8 cellular contexts compared by ENCODE assay signal in the genomic region with DNA sequence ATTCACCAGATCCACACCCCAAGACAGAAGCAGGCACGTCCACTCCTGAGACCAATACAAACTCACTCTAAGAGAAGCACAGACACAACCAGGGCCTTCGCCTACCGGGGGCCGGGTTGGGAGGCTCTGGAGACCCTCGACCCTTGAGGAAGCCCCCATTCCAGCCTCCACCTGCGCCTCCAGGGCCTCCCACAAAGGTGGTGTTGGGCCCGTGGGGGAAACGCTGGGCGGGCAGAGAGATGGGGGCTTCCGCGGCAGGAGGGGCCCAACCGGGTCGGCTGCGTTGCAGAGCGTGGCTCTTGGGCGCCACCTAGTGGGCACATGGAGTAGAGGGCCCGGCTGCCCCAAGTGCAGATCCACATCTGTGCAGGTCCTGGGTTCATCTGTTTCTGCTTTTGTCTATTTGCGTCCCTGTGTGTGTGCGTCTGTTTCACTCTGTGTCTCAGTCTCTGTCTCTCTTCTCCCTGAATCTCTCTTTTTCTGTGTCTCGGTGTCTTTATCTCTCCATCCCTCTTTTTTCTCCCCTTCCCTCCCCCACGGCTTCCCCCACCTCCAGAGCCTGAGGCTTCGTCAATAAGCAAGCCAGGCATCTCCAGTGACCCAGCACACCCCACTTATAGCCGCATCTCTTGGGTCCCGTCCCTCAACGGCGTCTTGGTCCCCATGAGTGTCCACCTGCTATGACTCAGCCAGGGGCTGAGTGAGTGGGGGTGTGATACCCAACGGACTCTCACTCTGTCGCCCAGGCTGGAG. TPM values are rescaled to one million over a fixed set of nuclear protein-coding genes. Genes with fewer than 3 reads are reported as not detected.
DNase-seq lines count a peak whose midpoint lies in the region; ATAC-seq lines count a peak whose summit lies in the region.

No MANE protein-coding gene starts in this region.

- H3K4me3 Mint-ChIP-seq in activated naive CD4-positive, alpha-beta T cell treated with anti-CD3 and anti-CD28 coated beads for 36 hours = no peak overlapping the region

- no peak overlapping the region for H3K27ac ChIP-seq in aorta (ENCODE audit: low read depth in 1 of 2, low read length in 2 of 2)

- CTCF ChIA-PET in activated naive CD4-positive, alpha-beta T cell treated with anti-CD3 and anti-CD28 coated beads for 36 hours (lab: Charles Lee) = interaction anchor here (0.9 kb wide), 1 partner anchor 31 kb away, joined by 3 read pairs; no protein-coding TSS in a partner anchor

- H3K27me3 Mint-ChIP-seq in activated naive CD4-positive, alpha-beta T cell treated with anti-CD3 and anti-CD28 coated beads for 36 hours (ENCODE audit: low read depth) = no peaks in the 10 kb centered on the region

- no peak overlapping the region for H3K4me3 ChIP-seq in Jurkat, Clone E6-1 (ENCODE audit: low read length)
- no peak overlapping the region for H3K4me3 ChIP-seq in aorta (ENCODE audit: low read length in 2 of 2)

- H3K9me3 ChIP-seq in aorta (ENCODE audit: control insufficient read depth, low read length) = no peaks in the 10 kb centered on the region

- 18 to 19% methylated on average over 28 of the region's 28 CpGs for WGBS in aorta, 2 donors

- ATAC-seq in Right ventricle myocardium superior (ENCODE audit: poor library complexity) = peak; percentile 89
- ATAC-seq in aorta (ENCODE audit: low FRiP score) = peak; percentile 90
- ATAC-seq in HG02798 (IDR thresholded peaks at IDR 0.05; ENCODE audit: poor library complexity, unreplicated experiment) = no peak

- H3K36me3 Mint-ChIP-seq in activated naive CD4-positive, alpha-beta T cell treated with anti-CD3 and anti-CD28 coated beads for 36 hours (ENCODE audit: low read depth) = no peaks in the 10 kb centered on the region

- intact Hi-C loops in activated naive CD4-positive, alpha-beta T cell treated with anti-CD3 and anti-CD28 coated beads for 36 hours (cut with micrococcal nuclease) = no loop called here
- intact Hi-C loops in Right ventricle myocardium superior (cut with DNase I) = loop anchor here (5.0 kb wide), 1 partner anchor 526 kb away; no protein-coding TSS in a partner anchor
- intact Hi-C loops in aorta (cut with DNase I) = loop anchor here (1.0 to 5.0 kb wide), 2 partner anchors 530 to 531 kb away; no protein-coding TSS in a partner anchor

- H3K4me1 ChIP-seq in aorta (ENCODE audit: control insufficient read depth in 1 of 2, insufficient read depth in 2 of 2, low read length in 2 of 2) = no peaks in the 10 kb centered on the region

- DNase-seq in D341Med (ENCODE audit: low spot score) = peak; percentile 93
- DNase-seq in Jurkat, Clone E6-1 (ENCODE audit: low read depth, low spot score) = peak; percentile 45
- DNase-seq in SKM-1 (lab: John Stamatoyannopoulos, UW; ENCODE audit: unreplicated experiment) = peak; percentile 51
- DNase-seq in activated naive CD4-positive, alpha-beta T cell treated with anti-CD3 and anti-CD28 coated beads for 36 hours = peak; percentile 73
- peak; percentile 76 for DNase-seq in Right ventricle myocardium superior
- peak; percentile 42 for DNase-seq in putamen (ENCODE audit: low spot score)
- peak; percentile 66 to 92 for DNase-seq in aorta

- H3K9me3 Mint-ChIP-seq in activated naive CD4-positive, alpha-beta T cell treated with anti-CD3 and anti-CD28 coated beads for 36 hours = no peaks in the 10 kb centered on the region

- peaks cover 5% of the 10 kb centered on the region for H3K4me1 Mint-ChIP-seq in activated naive CD4-positive, alpha-beta T cell treated with anti-CD3 and anti-CD28 coated beads for 36 hours (ENCODE audit: low read depth)

- no peaks in the 10 kb centered on the region for H3K27me3 ChIP-seq in aorta (ENCODE audit: control insufficient read depth in 1 of 2, insufficient read depth in 2 of 2, low read length in 1 of 2)

- H3K27ac Mint-ChIP-seq in activated naive CD4-positive, alpha-beta T cell treated with anti-CD3 and anti-CD28 coated beads for 36 hours = no peak overlapping the region

- no peaks in the 10 kb centered on the region for H3K36me3 ChIP-seq in aorta (ENCODE audit: control insufficient read depth in 1 of 2, insufficient read depth in 2 of 2, low read length in 1 of 2)

RNA-seq across cellular contexts. Expression of a gene that starts 10.5 kb away (rescaled TPM):
- 1.1 TPM for polyA plus RNA-seq in Jurkat, Clone E6-1 (2012; ENCODE audit: insufficient read depth, insufficient read length)
- 1 to 10 TPM in 1 of 2 experiments, under 1 TPM in 1; 0.83 to 1.0 TPM for total RNA-seq in activated naive CD4-positive, alpha-beta T cell treated with anti-CD3 and anti-CD28 coated beads for 36 hours
- total RNA-seq in Right ventricle myocardium superior = not detected
- total RNA-seq in aorta = 1 to 10 TPM in 1 of 2 donors, under 1 TPM in 1; 0.96 to 1.1 TPM
- polyA plus RNA-seq in aorta = 1 to 10 TPM in 1 of 2 donors, under 1 TPM in 1; 0.50 to 1.1 TPM

RNA-seq across cellular contexts. Expression of a gene that starts 44.3 kb away (rescaled TPM):
- 70.9 TPM for polyA plus RNA-seq in Jurkat, Clone E6-1 (2012; ENCODE audit: insufficient read depth, insufficient read length)
- total RNA-seq in activated naive CD4-positive, alpha-beta T cell treated with anti-CD3 and anti-CD28 coated beads for 36 hours = 100 to 1,000 TPM; 108 to 118 TPM
- total RNA-seq in Right ventricle myocardium superior (48.7 TPM), aorta (100 to 1,000 TPM in 1 of 2 donors, 10 to 100 TPM in 1; 67.1 to 113 TPM)
- 10 to 100 TPM; 26.7 to 82.2 TPM for polyA plus RNA-seq in aorta

RNA-seq across cellular contexts. Expression of a gene that starts 44.6 kb away (rescaled TPM):
- polyA plus RNA-seq in Jurkat, Clone E6-1 (2012; ENCODE audit: insufficient read depth, insufficient read length) = 107 TPM
- 100 to 1,000 TPM; 120 to 129 TPM for total RNA-seq in activated naive CD4-positive, alpha-beta T cell treated with anti-CD3 and anti-CD28 coated beads for 36 hours
- total RNA-seq in Right ventricle myocardium superior (61.9 TPM), aorta (100 to 1,000 TPM in 1 of 2 donors, 10 to 100 TPM in 1; 79.3 to 100 TPM)
- 10 to 100 TPM; 32.7 to 72.4 TPM for polyA plus RNA-seq in aorta

Comparison
In these comparisons a context has a peak if more than half of its experiments do, and no peak if none do; other contexts are left out.
1. DNase-seq: peak in every context shown above with its lines; median percentile 93 in D341Med; 79 in aorta; 76 in Right ventricle myocardium superior; 73 in activated naive CD4-positive, alpha-beta T cell treated with anti-CD3 and anti-CD28 coated beads for 36 hours; 51 in SKM-1; 45 in Jurkat, Clone E6-1; 42 in putamen.